Comparison of ENCODE assay signal across 8 cellular contexts in genomic region chr12:48936379-48936979, GRCh38. TPM values are rescaled to one million over a fixed set of nuclear protein-coding genes. Genes with fewer than 3 reads are reported as not detected.
DNase-seq lines count a peak whose midpoint lies in the region; ATAC-seq and TF ChIP-seq lines count a peak whose summit lies in the region.

No MANE protein-coding gene starts in this region.

- no peak for TF ChIP-seq POLR2A in stomach (IDR thresholded peaks at IDR 0.05)

- no peaks in the 10 kb centered on the region for H3K9me3 ChIP-seq in CD8-positive, alpha-beta memory T cell (ENCODE audit: low read length)
- no peaks in the 10 kb centered on the region for H3K9me3 ChIP-seq in Panc1 (ENCODE audit: control insufficient read depth, insufficient read depth, low read depth, low read length)
- no peaks in the 10 kb centered on the region for H3K9me3 ChIP-seq in fibroblast of lung (ENCODE audit: control insufficient read depth, insufficient read depth, low read depth, low read length)
- no peaks in the 10 kb centered on the region for H3K9me3 ChIP-seq in neural cell (ENCODE audit: low read length)
- no peaks in the 10 kb centered on the region for H3K9me3 ChIP-seq in stomach

- H3F3A ChIP-seq in neural cell (ENCODE audit: insufficient read depth, low read length, poor library complexity, severe bottlenecking) = no peaks in the 10 kb centered on the region

- H3K9ac ChIP-seq in fibroblast of lung (ENCODE audit: insufficient read depth, low read length) (no peak overlapping the region), neural cell (ENCODE audit: low read length) (no peak overlapping the region)

- BruUV-seq in Panc1 (replicated peaks; lab: Mats Ljungman, UMichigan) = TSS peak; percentile 45

- no peaks in the 10 kb centered on the region for H3K9me3 Mint-ChIP-seq in CD8-positive, alpha-beta memory T cell
- no peaks in the 10 kb centered on the region for H3K9me3 Mint-ChIP-seq in activated T-cell treated with anti-CD3 and anti-CD28 coated beads, Interleukin-2, amount 50 U/mL, for 4 hours

- H3K9me2 ChIP-seq in neural cell (ENCODE audit: insufficient read depth, low read length) = no peaks in the 10 kb centered on the region

- no peaks in the 10 kb centered on the region for H4K20me1 ChIP-seq in fibroblast of lung (ENCODE audit: control insufficient read depth, extremely low read depth, insufficient read depth, low read length)
- H4K20me1 ChIP-seq in neural cell (ENCODE audit: insufficient read depth) = no peaks in the 10 kb centered on the region

- TF ChIP-seq EP300 in neural cell (conservative IDR thresholded peaks at IDR 0.05; ENCODE audit: poor library complexity, severe bottlenecking) = no peak
- no peak for TF ChIP-seq EP300 in stomach (IDR thresholded peaks at IDR 0.05)

- no peak overlapping the region for H3K4me3 Mint-ChIP-seq in CD8-positive, alpha-beta memory T cell
- H3K4me3 Mint-ChIP-seq in activated T-cell treated with anti-CD3 and anti-CD28 coated beads, Interleukin-2, amount 50 U/mL, for 4 hours = no peak overlapping the region

- H3K4me1 ChIP-seq in CD8-positive, alpha-beta memory T cell (ENCODE audit: insufficient read depth, low read length) = peaks cover 33% of the 10 kb centered on the region
- H3K4me1 ChIP-seq in Panc1 (ENCODE audit: control insufficient read depth, insufficient read depth, low read length) (no peaks in the 10 kb centered on the region), fibroblast of lung (ENCODE audit: control insufficient read depth, extremely low read depth, insufficient read depth, low read length) (no peaks in the 10 kb centered on the region), stomach (peaks cover 0 to 4% (median 2%) of the 10 kb centered on the region in 4 donors)

- H3K27me3 ChIP-seq in CD8-positive, alpha-beta memory T cell (ENCODE audit: insufficient read depth, low read length, poor library complexity, severe bottlenecking) = no peaks in the 10 kb centered on the region
- no peaks in the 10 kb centered on the region for H3K27me3 ChIP-seq in Panc1 (ENCODE audit: control insufficient read depth, insufficient read depth, low read length)
- no peaks in the 10 kb centered on the region for H3K27me3 ChIP-seq in fibroblast of lung (ENCODE audit: control insufficient read depth, insufficient read depth, low read length)
- H3K27me3 ChIP-seq in neural cell (ENCODE audit: insufficient read depth, low read depth, low read length) = no peaks in the 10 kb centered on the region
- no peaks in the 10 kb centered on the region for H3K27me3 ChIP-seq in stomach

- H3K79me2 ChIP-seq in fibroblast of lung (ENCODE audit: control insufficient read depth, insufficient read depth, low read length) (no peaks in the 10 kb centered on the region), neural cell (replicated peaks; ENCODE audit: insufficient read depth, low read length) (no peaks in the 10 kb centered on the region)

- in situ Hi-C loops in Panc1 (cut with HindIII; ENCODE audit: low pct_unique_long_range_greater_than_20kb, low sequenced_read_pairs) = no loop called here

- no peaks in the 10 kb centered on the region for H3K27me3 Mint-ChIP-seq in CD8-positive, alpha-beta memory T cell
- H3K27me3 Mint-ChIP-seq in activated T-cell treated with anti-CD3 and anti-CD28 coated beads, Interleukin-2, amount 50 U/mL, for 4 hours (ENCODE audit: low read depth) = no peaks in the 10 kb centered on the region

- H3K27ac ChIP-seq in CD8-positive, alpha-beta memory T cell (ENCODE audit: low read depth, low read length) = no peak overlapping the region
- H3K27ac ChIP-seq in Panc1 (ENCODE audit: low read length) (no peak overlapping the region), fibroblast of lung (ENCODE audit: insufficient read depth, low read length) (no peak overlapping the region), neural cell (ENCODE audit: low read length) (no peak overlapping the region), stomach (no peak overlapping the region)

- peak; percentile 60 for ATAC-seq in HG02798 (IDR thresholded peaks at IDR 0.05; ENCODE audit: poor library complexity, unreplicated experiment)
- ATAC-seq in Panc1 = peak; percentile 66; the same call in 1 of the 2 replicates
- ATAC-seq in activated T-cell treated with anti-CD3 and anti-CD28 coated beads, Interleukin-2, amount 50 U/mL, for 4 hours = peak; percentile 60 to 79
- ATAC-seq in HG03520 (IDR thresholded peaks at IDR 0.05; ENCODE audit: unreplicated experiment) = no peak

- peak; percentile 83 for TF ChIP-seq RAD21 in neural cell (conservative IDR thresholded peaks at IDR 0.05)

- H3K4me3 ChIP-seq in CD8-positive, alpha-beta memory T cell (ENCODE audit: low read length) = no peak overlapping the region
- H3K4me3 ChIP-seq in Panc1 (ENCODE audit: low read depth in 2 of 2, low read length in 2 of 2) (no peak overlapping the region), fibroblast of lung (replicated peaks in 1 of 4; ENCODE audit: control extremely low read depth in 1 of 4, insufficient read depth in 1 of 4, low read depth in 3 of 4, low read length in 4 of 4) (no peak overlapping the region), neural cell (ENCODE audit: low read length) (no peak overlapping the region), stomach (no peak overlapping the region)

- peak overlapping the region; percentile 38 to 98 (median 96) for H3K27ac Mint-ChIP-seq in CD8-positive, alpha-beta memory T cell

- intact Hi-C loops in Panc1 (cut with micrococcal nuclease; ENCODE audit: unreplicated experiment) = loop anchor here (1.0 kb wide), 1 partner anchor 83 kb away; no protein-coding TSS in a partner anchor
- intact Hi-C loops in stomach (cut with DNase I; ENCODE audit: low total_unique reads) = no loop called here

- peak; percentile 75 to 88 (median 82) for DNase-seq in CD8-positive, alpha-beta memory T cell
- DNase-seq in Panc1 (ENCODE audit: low read depth, low spot score) (no peak), fibroblast of lung (ENCODE audit: low read depth in 2 of 2) (peak; percentile 58 to 84), stomach (peak; percentile 78)
- peak; percentile 85 for DNase-seq in activated T-cell treated with anti-CD3 and anti-CD28 coated beads, Interleukin-2, amount 50 U/mL, for 4 hours

- POLR2A ChIA-PET in CD8-positive, alpha-beta memory T cell (lab: Charles Lee) = interaction anchor here (0.6 to 2.1 kb wide), 5 partner anchors 11 to 93 kb away, joined by 3 to 11 read pairs (median 3); partner anchors contain the start of genes DDX23 and FKBP11
- POLR2A ChIA-PET in Panc1 (lab: Charles Lee) = no interaction called here

- H3K36me3 Mint-ChIP-seq in CD8-positive, alpha-beta memory T cell = peaks cover 0 to 63% (median 9%) of the 10 kb centered on the region in 3 donors
- H3K36me3 Mint-ChIP-seq in activated T-cell treated with anti-CD3 and anti-CD28 coated beads, Interleukin-2, amount 50 U/mL, for 4 hours (ENCODE audit: insufficient read depth) = peaks cover 27% of the 10 kb centered on the region

- H2AFZ ChIP-seq in fibroblast of lung (ENCODE audit: low read length) = no peak overlapping the region
- no peak overlapping the region for H2AFZ ChIP-seq in neural cell (ENCODE audit: low read depth, low read length)

- peak; percentile 95 for TF ChIP-seq CTCF in Panc1 (IDR thresholded peaks at IDR 0.05)
- peak; percentile 95 to 97 for TF ChIP-seq CTCF in fibroblast of lung (conservative IDR thresholded peaks at IDR 0.05 in 1 of 2, IDR thresholded peaks at IDR 0.05 in 1 of 2; ENCODE audit: low read depth in 1 of 2, low read length in 2 of 2)
- TF ChIP-seq CTCF in neural cell (IDR thresholded peaks at IDR 0.05; ENCODE audit: poor library complexity, severe bottlenecking) = peak; percentile 91
- peak in 5 of 7 experiments; percentile 58 to 92 (median 78) for TF ChIP-seq CTCF in stomach (IDR thresholded peaks at IDR 0.05)

- H3K36me3 ChIP-seq in CD8-positive, alpha-beta memory T cell (ENCODE audit: insufficient read depth, low read length) = no peaks in the 10 kb centered on the region
- H3K36me3 ChIP-seq in Panc1 (ENCODE audit: control insufficient read depth, insufficient read depth, low read length) (peaks cover 12% of the 10 kb centered on the region), fibroblast of lung (ENCODE audit: control insufficient read depth, insufficient read depth, low read length) (peaks cover 16% of the 10 kb centered on the region), neural cell (ENCODE audit: insufficient read depth, low read length) (peaks cover 4% of the 10 kb centered on the region), stomach (peaks cover 52 to 94% (median 90%) of the 10 kb centered on the region in 4 donors)

- H3K4me2 ChIP-seq in fibroblast of lung (ENCODE audit: extremely low read depth, insufficient read depth, low read length) (no peak overlapping the region), neural cell (ENCODE audit: low read length) (no peak overlapping the region)

- CTCF ChIA-PET in CD8-positive, alpha-beta memory T cell (lab: Charles Lee) = interaction anchor here (0.6 to 8.1 kb wide), 22 partner anchors 11 to 1095 kb away, joined by 3 to 129 read pairs (median 4); partner anchors contain the start of genes ARF3, DDX23, FKBP11 and RND1
- CTCF ChIA-PET in Panc1 (lab: Charles Lee) = interaction anchor here (0.7 to 0.8 kb wide), 3 partner anchors 8 to 84 kb away, joined by 3 read pairs; no protein-coding TSS in a partner anchor

- peaks cover 36 to 49% (median 42%) of the 10 kb centered on the region in 3 donors for H3K4me1 Mint-ChIP-seq in CD8-positive, alpha-beta memory T cell
- peaks cover 33% of the 10 kb centered on the region for H3K4me1 Mint-ChIP-seq in activated T-cell treated with anti-CD3 and anti-CD28 coated beads, Interleukin-2, amount 50 U/mL, for 4 hours (ENCODE audit: low read depth)

RNA-seq across cellular contexts. Expression of gene FKBP11, which starts 11.2 kb away (rescaled TPM):
- 100 to 1,000 TPM in 1 of 2 experiments, 10 to 100 TPM in 1; 98.3 to 103 TPM for total RNA-seq in CD8-positive, alpha-beta memory T cell
- polyA plus RNA-seq in CD8-positive, alpha-beta memory T cell = 238 TPM
- 21.1 TPM for total RNA-seq in Panc1 (2021; ENCODE audit: unreplicated experiment)
- polyA plus RNA-seq in Panc1 (2012; ENCODE audit: insufficient read length) = 12.8 TPM
- total RNA-seq in activated T-cell treated with anti-CD3 and anti-CD28 coated beads, Interleukin-2, amount 50 U/mL, for 4 hours = 100 to 1,000 TPM; 119 to 171 (median 134) TPM
- total RNA-seq in fibroblast of lung = 10.0 and 12.6 TPM in 2 replicates
- polyA plus RNA-seq in fibroblast of lung = 20.8 and 48.8 TPM in 2 replicates
- polyA plus RNA-seq in fibroblast of lung (2012) = 41.0 and 81.2 TPM in 2 replicates
- polyA minus RNA-seq in fibroblast of lung (ENCODE audit: low replicate concordance) = 10.4 and 12.9 TPM in 2 replicates
- polyA plus RNA-seq in neural cell = 24.5 and 24.9 TPM in 2 replicates
- polyA minus RNA-seq in neural cell = 20.1 and 23.6 TPM in 2 replicates
- total RNA-seq in stomach = 10 to 100 TPM in 3 of 5 donors, 1 to 10 TPM in 2; 7.6 to 53.6 (median 16.0) TPM
- polyA plus RNA-seq in stomach = 10 to 100 TPM; 32.7 to 63.6 (median 47.7) TPM

RNA-seq across cellular contexts. Expression of gene ARF3, which starts 20.8 kb away (rescaled TPM):
- 10 to 100 TPM; 91.5 to 91.8 TPM for total RNA-seq in CD8-positive, alpha-beta memory T cell
- 24.5 TPM for polyA plus RNA-seq in CD8-positive, alpha-beta memory T cell
- total RNA-seq in Panc1 (2021; ENCODE audit: unreplicated experiment) (224 TPM), fibroblast of lung (24.7 and 28.1 TPM in 2 replicates), stomach (10 to 100 TPM; 35.0 to 54.5 (median 42.4) TPM)
- polyA plus RNA-seq in Panc1 (2012; ENCODE audit: insufficient read length) = 210 TPM
- 100 to 1,000 TPM in 2 of 3 donors, 10 to 100 TPM in 1; 98.6 to 110 (median 109) TPM for total RNA-seq in activated T-cell treated with anti-CD3 and anti-CD28 coated beads, Interleukin-2, amount 50 U/mL, for 4 hours
- polyA plus RNA-seq in fibroblast of lung (182 and 220 TPM in 2 replicates), neural cell (114 TPM in 2 replicates), stomach (10 to 100 TPM; 34.7 to 56.5 (median 42.6) TPM)
- polyA plus RNA-seq in fibroblast of lung (2012) = 150 and 170 TPM in 2 replicates
- polyA minus RNA-seq in fibroblast of lung (ENCODE audit: low replicate concordance) (84.0 and 135 TPM in 2 replicates), neural cell (94.0 and 108 TPM in 2 replicates)

RNA-seq across cellular contexts. Expression of gene WNT10B, which starts 35.1 kb away (rescaled TPM):
- total RNA-seq in CD8-positive, alpha-beta memory T cell = 1 to 10 TPM; 1.4 TPM
- polyA plus RNA-seq in CD8-positive, alpha-beta memory T cell = 0.21 TPM
- total RNA-seq in Panc1 (2021; ENCODE audit: unreplicated experiment) = 2.3 TPM
- 3.1 TPM for polyA plus RNA-seq in Panc1 (2012; ENCODE audit: insufficient read length)
- under 1 TPM; 0.13 to 0.46 (median 0.24) TPM for total RNA-seq in activated T-cell treated with anti-CD3 and anti-CD28 coated beads, Interleukin-2, amount 50 U/mL, for 4 hours
- total RNA-seq in fibroblast of lung = under 0.01 TPM in 1 of 2 replicates, not detected in the other
- 0.05 and 0.11 TPM in 2 replicates for polyA plus RNA-seq in fibroblast of lung
- not detected in 2 replicates for polyA plus RNA-seq in fibroblast of lung (2012)
- not detected in 2 replicates for polyA minus RNA-seq in fibroblast of lung (ENCODE audit: low replicate concordance)
- 0.92 and 1.2 TPM in 2 replicates for polyA plus RNA-seq in neural cell
- 0.73 TPM in 1 of 2 replicates, not detected in the other for polyA minus RNA-seq in neural cell
- 10 to 100 TPM in 1 of 5 donors, 1 to 10 TPM in 1, not detected in 3; 3.1 to 21.7 TPM for total RNA-seq in stomach
- under 1 TPM in 1 of 3 donors, not detected in 2; 0.68 TPM for polyA plus RNA-seq in stomach

RNA-seq across cellular contexts. Expression of gene WNT1, which starts 41.6 kb away (rescaled TPM):
- total RNA-seq in CD8-positive, alpha-beta memory T cell = not detected
- 2.3 TPM for polyA plus RNA-seq in CD8-positive, alpha-beta memory T cell
- not detected for total RNA-seq in Panc1 (2021; ENCODE audit: unreplicated experiment)
- polyA plus RNA-seq in Panc1 (2012; ENCODE audit: insufficient read length) = not detected
- not detected for total RNA-seq in activated T-cell treated with anti-CD3 and anti-CD28 coated beads, Interleukin-2, amount 50 U/mL, for 4 hours
- total RNA-seq in fibroblast of lung = not detected in 2 replicates
- not detected in 2 replicates for polyA plus RNA-seq in fibroblast of lung
- not detected in 2 replicates for polyA plus RNA-seq in fibroblast of lung (2012)
- not detected in 2 replicates for polyA minus RNA-seq in fibroblast of lung (ENCODE audit: low replicate concordance)
- polyA plus RNA-seq in neural cell = not detected in 2 replicates
- polyA minus RNA-seq in neural cell = not detected in 2 replicates
- total RNA-seq in stomach = not detected
- polyA plus RNA-seq in stomach = not detected
